Comparison of ENCODE assay signal across 23 cellular contexts in the genomic region with DNA sequence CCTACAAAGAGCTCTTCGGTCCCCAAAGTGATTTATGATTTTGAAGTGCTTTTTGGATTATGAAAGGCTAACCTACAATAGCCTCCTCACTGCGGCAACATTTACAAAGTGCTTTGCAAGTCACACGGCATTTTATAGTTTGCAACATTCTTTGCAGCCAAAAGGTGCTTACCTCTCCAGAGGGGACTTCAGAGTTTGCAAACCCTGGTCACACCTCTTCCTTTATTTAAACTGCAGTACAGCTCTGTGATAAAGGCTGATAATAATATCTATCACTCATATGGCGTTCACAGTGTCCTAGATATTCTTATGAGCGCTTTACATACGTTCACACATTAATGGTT. TPM values are rescaled to one million over a fixed set of nuclear protein-coding genes. Genes with fewer than 3 reads are reported as not detected.
DNase-seq lines count a peak whose midpoint lies in the region; ATAC-seq, FAIRE-seq and TF ChIP-seq lines count a peak whose summit lies in the region.
"Had no signal": no experiment of that assay in that cellular context is flagged by ENCODE, and none has a peak within 500 bp of the region (broad histone marks: within the 10 kb centered on the region; RNA-seq: fewer than 3 reads in every experiment).

No MANE protein-coding gene starts in this region.

- H3K27ac Mint-ChIP-seq in CD8-positive, alpha-beta T cell = peak overlapping the region; percentile 24
- H3K27ac Mint-ChIP-seq in activated B cell treated with CpG ODN at 0.5 μM for 24 hours = peak overlapping the region; percentile 86
- peak overlapping the region; percentile 48 for H3K27ac Mint-ChIP-seq in memory B cell
- H3K27ac Mint-ChIP-seq: dendritic cell treated with granulocyte-macrophage colony-stimulating factor and Interleukin-4, amounts not matched to agents 40 ng/mL and 50 ng/mL, for 4 days; immature natural killer cell; stimulated activated naive CD8-positive, alpha-beta T cell treated with anti-CD3 and anti-CD28 coated beads, Interleukin-15, Interleukin-2, amounts not matched to agents 100 ng/mL and 50 ng/mL, for 24 hours had no signal

- peaks cover 25% of the 10 kb centered on the region for H3K4me1 Mint-ChIP-seq in CD8-positive, alpha-beta T cell (ENCODE audit: low read depth)
- H3K4me1 Mint-ChIP-seq in activated B cell treated with CpG ODN at 0.5 μM for 24 hours (peaks cover 88% of the 10 kb centered on the region), memory B cell (peaks cover 57% of the 10 kb centered on the region)

- peaks cover 25% of the 10 kb centered on the region for H3K4me1 ChIP-seq in CD8-positive, alpha-beta T cell (ENCODE audit: insufficient read depth, low read length)
- H3K4me1 ChIP-seq: ascending aorta, pancreas had no signal

- no peaks in the 10 kb centered on the region for H3K9me3 ChIP-seq in CD8-positive, alpha-beta T cell (ENCODE audit: low read length)
- H3K9me3 ChIP-seq: ascending aorta, pancreas, SK-N-SH had no signal

- TF ChIP-seq CTCF in CD8-positive, alpha-beta T cell (IDR thresholded peaks at IDR 0.05) = no peak
- TF ChIP-seq CTCF in activated B cell treated with CpG ODN at 0.5 μM for 24 hours (IDR thresholded peaks at IDR 0.05) (no peak), retinal pigment epithelial cell (conservative IDR thresholded peaks at IDR 0.05; ENCODE audit: low read depth, low read length) (no peak)

- FAIRE-seq in H54 (lab: Jason Lieb, UNC) = no peak
- FAIRE-seq: GM19239, pancreas, TTC549 had no signal

- H3K27me3 ChIP-seq in CD8-positive, alpha-beta T cell (ENCODE audit: insufficient read depth, low read length) = no peaks in the 10 kb centered on the region
- H3K27me3 ChIP-seq: ascending aorta, pancreas had no signal

- H3K9me3 Mint-ChIP-seq in CD8-positive, alpha-beta T cell = no peaks in the 10 kb centered on the region
- no peaks in the 10 kb centered on the region for H3K9me3 Mint-ChIP-seq in activated B cell treated with CpG ODN at 0.5 μM for 24 hours
- H3K9me3 Mint-ChIP-seq in memory B cell = no peaks in the 10 kb centered on the region
- H3K9me3 Mint-ChIP-seq: dendritic cell treated with granulocyte-macrophage colony-stimulating factor and Interleukin-4, amounts not matched to agents 40 ng/mL and 50 ng/mL, for 4 days; immature natural killer cell; stimulated activated naive CD8-positive, alpha-beta T cell treated with anti-CD3 and anti-CD28 coated beads, Interleukin-15, Interleukin-2, amounts not matched to agents 100 ng/mL and 50 ng/mL, for 24 hours had no signal

- H3K27me3 Mint-ChIP-seq in CD8-positive, alpha-beta T cell (ENCODE audit: low read depth) = no peaks in the 10 kb centered on the region
- no peaks in the 10 kb centered on the region for H3K27me3 Mint-ChIP-seq in activated B cell treated with CpG ODN at 0.5 μM for 24 hours
- H3K27me3 Mint-ChIP-seq in memory B cell = no peaks in the 10 kb centered on the region
- H3K27me3 Mint-ChIP-seq: stimulated activated naive CD8-positive, alpha-beta T cell treated with anti-CD3 and anti-CD28 coated beads, Interleukin-15, Interleukin-2, amounts not matched to agents 100 ng/mL and 50 ng/mL, for 24 hours had no signal

- H3K4me3 Mint-ChIP-seq in CD8-positive, alpha-beta T cell = no peak overlapping the region
- H3K4me3 Mint-ChIP-seq in activated B cell treated with CpG ODN at 0.5 μM for 24 hours (no peak overlapping the region), memory B cell (no peak overlapping the region)
- H3K4me3 Mint-ChIP-seq: dendritic cell treated with granulocyte-macrophage colony-stimulating factor and Interleukin-4, amounts not matched to agents 40 ng/mL and 50 ng/mL, for 4 days; immature natural killer cell; stimulated activated naive CD8-positive, alpha-beta T cell treated with anti-CD3 and anti-CD28 coated beads, Interleukin-15, Interleukin-2, amounts not matched to agents 100 ng/mL and 50 ng/mL, for 24 hours had no signal

- intact Hi-C loops in CD8-positive, alpha-beta T cell (cut with DNase I, micrococcal nuclease) = loop anchor here in 1 of 2 experiments (5.0 kb wide), 1 partner anchor 69 kb away; a partner anchor contains a TSS
- intact Hi-C loops in activated B cell treated with CpG ODN at 0.5 μM for 24 hours (cut with micrococcal nuclease) = no loop called here

- no peaks in the 10 kb centered on the region for H3K36me3 ChIP-seq in CD8-positive, alpha-beta T cell (ENCODE audit: insufficient read depth, low read length)
- H3K36me3 ChIP-seq: ascending aorta, pancreas had no signal

- DNase-seq in CD8-positive, alpha-beta T cell = no peak
- DNase-seq in activated B cell treated with CpG ODN at 0.5 μM for 24 hours (no peak), memory B cell (ENCODE audit: low spot score in 2 of 2) (no peak), retinal pigment epithelial cell (ENCODE audit: low read depth) (no peak), NCI-H2081 treated with DMSO at 0.1 percent for 48 hours (lab: John Stamatoyannopoulos, UW) (no peak), H54 (ENCODE audit: insufficient read length, low spot score) (no peak), caudate nucleus (lab: John Stamatoyannopoulos, UW) (no peak)
- DNase-seq: activated CD4-positive, alpha-beta T cell treated with anti-CD3 and anti-CD28 coated beads, Interleukin-2, amount 50 U/mL, for 1 hour; activated naive CD4-positive, alpha-beta T cell treated with Interleukin-2 at 50 U/mL for 16 hours; activated T-cell treated with anti-CD3 and anti-CD28 coated beads for 4 hours; immature natural killer cell; NCI-H2029 treated with DMSO at 0.1 percent for 48 hours; NCI-H524 treated with DMSO at 0.1 percent for 48 hours; pancreas; PC-3; SK-N-SH; stimulated activated CD4-positive, alpha-beta T cell treated with anti-CD3 and anti-CD28 coated beads, Interleukin-12 subunit alpha, Interleukin-12 subunit beta, amount 100 ng/mL, for 4 hours had no signal

- no peak for TF ChIP-seq POLR2A in H54 (IDR thresholded peaks at IDR 0.05; ENCODE audit: low read depth, low read length)

- CTCF ChIA-PET in CD8-positive, alpha-beta T cell (lab: Charles Lee) = no interaction called here
- CTCF ChIA-PET in activated B cell treated with CpG ODN at 0.5 μM for 24 hours (lab: Charles Lee) = interaction anchor here (0.6 kb wide), 1 partner anchor 138 kb away, joined by 4 read pairs; no protein-coding TSS in a partner anchor

- no peak for ATAC-seq in CD8-positive, alpha-beta T cell
- ATAC-seq in activated B cell treated with CpG ODN at 0.5 μM for 24 hours (ENCODE audit: low read depth) (no peak), memory B cell (ENCODE audit: low read depth) (no peak), GM21390 (IDR thresholded peaks at IDR 0.05; ENCODE audit: unreplicated experiment) (no peak)
- ATAC-seq: PC-3 had no signal

- no peak overlapping the region for H3K27ac ChIP-seq in CD8-positive, alpha-beta T cell (ENCODE audit: low read depth, low read length)
- no peak overlapping the region for H3K27ac ChIP-seq in caudate nucleus (ENCODE audit: low read depth, low read length)
- H3K27ac ChIP-seq: ascending aorta, pancreas had no signal

- H3K36me3 Mint-ChIP-seq in CD8-positive, alpha-beta T cell = no peaks in the 10 kb centered on the region
- H3K36me3 Mint-ChIP-seq in activated B cell treated with CpG ODN at 0.5 μM for 24 hours (ENCODE audit: low read depth) (no peaks in the 10 kb centered on the region), memory B cell (no peaks in the 10 kb centered on the region)
- H3K36me3 Mint-ChIP-seq: immature natural killer cell had no signal

- H3K4me3 ChIP-seq in CD8-positive, alpha-beta T cell (ENCODE audit: low read depth, low read length) = no peak overlapping the region
- peak overlapping the region; percentile 5 for H3K4me3 ChIP-seq in retinal pigment epithelial cell (ENCODE audit: low read length)
- H3K4me3 ChIP-seq: ascending aorta, pancreas had no signal

- POLR2A ChIA-PET in CD8-positive, alpha-beta T cell (lab: Charles Lee) = no interaction called here
- POLR2A ChIA-PET in activated B cell treated with CpG ODN at 0.5 μM for 24 hours (lab: Charles Lee) = interaction anchor here (0.6 to 13.0 kb wide), 5 partner anchors 8 to 102 kb away, joined by 3 to 304 read pairs (median 6); no protein-coding TSS in a partner anchor

RNA-seq across cellular contexts. Expression of a gene that starts 20.0 kb away (rescaled TPM):
- not detected for total RNA-seq in CD8-positive, alpha-beta T cell
- total RNA-seq in activated B cell treated with CpG ODN at 0.5 μM for 24 hours = 1.0 and 1.2 TPM in 2 replicates
- total RNA-seq: ascending aorta, pancreas, PC-3 had no signal

Comparison
In these comparisons a context has a peak if more than half of its experiments do, and no peak if none do; other contexts are left out.
1. H3K27ac Mint-ChIP-seq: peak in every context shown above with its lines; median percentile 86 in activated B cell treated with CpG ODN at 0.5 μM for 24 hours; 48 in memory B cell; 24 in CD8-positive, alpha-beta T cell.